In the genomic region with DNA sequence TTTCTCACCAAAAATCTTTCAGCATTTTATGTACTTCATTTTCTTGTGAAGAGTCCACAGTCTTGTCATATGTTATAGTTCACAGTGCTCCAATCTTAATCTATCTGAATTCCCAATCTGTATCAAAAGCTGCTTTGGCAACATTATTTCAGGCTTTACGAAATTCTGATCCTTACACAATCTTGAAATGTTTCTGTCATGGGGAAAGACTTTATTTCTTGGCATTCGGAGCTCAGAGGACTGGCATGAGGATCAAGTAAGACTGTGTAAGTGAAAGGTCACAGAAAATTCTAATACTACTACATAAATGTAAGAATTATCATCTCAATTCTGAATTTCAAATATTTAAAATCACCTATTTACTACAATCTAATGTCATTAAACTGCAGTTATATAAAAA, we compare ENCODE assay signal across 9 cellular contexts. TPM values are rescaled to one million over a fixed set of nuclear protein-coding genes. Genes with fewer than 3 reads are reported as not detected.
A peak's percentile ranks its signal among the peaks of the same experiment; 100 is the strongest.
DNase-seq lines count a peak whose midpoint lies in the region; ATAC-seq, FAIRE-seq and TF ChIP-seq lines count a peak whose summit lies in the region.
"Had no signal": no experiment of that assay in that cellular context is flagged by ENCODE, and none has a peak within 500 bp of the region (broad histone marks: within the 10 kb centered on the region; RNA-seq: fewer than 3 reads in every experiment).

No MANE protein-coding gene starts in this region.

- RAD21 ChIA-PET in HCT116 (lab: Charles Lee; ENCODE audit: low non-redundant PET in 1 of 2, low total read pairs in 2 of 2, uncharacterized antibody in 2 of 2, unreplicated experiment in 2 of 2) (no interaction called here), GM12878 (lab: Charles Lee; ENCODE audit: unreplicated experiment) (interaction anchor here (0.7 to 2.0 kb wide), 4 partner anchors 23 to 356 kb away, joined by 3 to 7 read pairs (median 5); partner anchors contain the start of gene MIGA1)

- FAIRE-seq in GM12878 (lab: Jason Lieb, UNC) = peak; percentile 7

- no peaks in the 10 kb centered on the region for H3K9me3 Mint-ChIP-seq in naive B cell

- TF ChIP-seq RAD21 in HCT116 (IDR thresholded peaks at IDR 0.05; ENCODE audit: low read depth) (no peak), GM12878 (IDR thresholded peaks at IDR 0.05; ENCODE audit: insufficient read depth, low read depth, low read length) (no peak)

- BruUV-seq in HCT116 (replicated peaks; lab: Mats Ljungman, UMichigan) (no TSS peak), GM12878 (replicated peaks; lab: Mats Ljungman, UMichigan) (no TSS peak)

- intact Hi-C loops in HCT116 (cut with micrococcal nuclease) = no loop called here
- intact Hi-C loops in GM12878 (cut with micrococcal nuclease; ENCODE audit: unreplicated experiment) = no loop called here
- intact Hi-C loops in body of pancreas (cut with DNase I) = no loop called here
- intact Hi-C loops in testis (cut with DNase I; ENCODE audit: low total_unique reads) = no loop called here
- intact Hi-C loops in posterior cingulate gyrus (cut with DNase I) = no loop called here

- peaks cover 25 to 50% (median 40%) of the 10 kb centered on the region in 3 donors for H3K4me1 Mint-ChIP-seq in naive B cell

- TF ChIP-seq CTCF in HCT116 (IDR thresholded peaks at IDR 0.05 in 2 of 3, conservative IDR thresholded peaks at IDR 0.05 in 1 of 3; ENCODE audit: borderline replicate concordance in 1 of 3, insufficient read depth in 1 of 3, low read depth in 2 of 3, low read length in 2 of 3) (no peak), GM12878 (IDR thresholded peaks at IDR 0.05 in 2 of 3, conservative IDR thresholded peaks at IDR 0.05 in 1 of 3; ENCODE audit: control insufficient read depth in 2 of 3, extremely low read depth in 1 of 3, insufficient read depth in 1 of 3, low read depth in 3 of 3, low read length in 3 of 3) (no peak), body of pancreas (IDR thresholded peaks at IDR 0.05) (no peak), testis (IDR thresholded peaks at IDR 0.05) (no peak), BE2C (IDR thresholded peaks at IDR 0.05; ENCODE audit: low read depth, low read length) (no peak)

- TF ChIP-seq POLR2A in HCT116 (IDR thresholded peaks at IDR 0.05; ENCODE audit: borderline replicate concordance, extremely low read depth, insufficient read depth, insufficient read length) (no peak), GM12878 (IDR thresholded peaks at IDR 0.05; ENCODE audit: low read depth, low read length) (no peak), body of pancreas (IDR thresholded peaks at IDR 0.05) (no peak), testis (IDR thresholded peaks at IDR 0.05) (no peak)

- no peaks in the 10 kb centered on the region for H4K20me1 ChIP-seq in HCT116 (ENCODE audit: insufficient read depth)
- 0 out of 2 replicates have a peak, but pooled peaks cover 3% of the 10 kb centered on the region for H4K20me1 ChIP-seq in GM12878 (ENCODE audit: control insufficient read depth, insufficient read depth)

- WGBS in GM12878 (ENCODE audit: insufficient coverage, insufficient replicate concordance, low lambda C conversion rate, missing lambda C conversion rate) = 79% methylated on average over 2 of the region's 2 CpGs
- 17 to 27% methylated on average over 2 of the region's 2 CpGs for WGBS in body of pancreas, 2 donors
- 40 to 44% methylated on average over 2 of the region's 2 CpGs for WGBS in testis, 2 donors

- POLR2A ChIA-PET in HCT116 (lab: Charles Lee) = interaction anchor here (0.6 kb wide), 1 partner anchor 53 kb away, joined by 3 read pairs; no protein-coding TSS in a partner anchor
- POLR2A ChIA-PET in GM12878 (lab: Charles Lee) = interaction anchor here (0.6 kb wide), 1 partner anchor 32 kb away, joined by 4 read pairs; no protein-coding TSS in a partner anchor

- no peaks in the 10 kb centered on the region for H3K9me2 ChIP-seq in HCT116 (ENCODE audit: insufficient read depth)

- H3K36me3 ChIP-seq in HCT116 (ENCODE audit: control insufficient read depth in 1 of 2, insufficient read depth in 2 of 2, low read length in 2 of 2) (no peaks in the 10 kb centered on the region), GM12878 (ENCODE audit: control insufficient read depth in 2 of 2, insufficient read depth in 2 of 2, low read length in 1 of 2) (no peaks in the 10 kb centered on the region), body of pancreas (replicated peaks in 1 of 2; ENCODE audit: insufficient read depth in 1 of 2, low read depth in 2 of 2) (no peaks in the 10 kb centered on the region), testis (ENCODE audit: low read depth, missing control alignments) (no peaks in the 10 kb centered on the region), BE2C (no peaks in the 10 kb centered on the region)

- peaks cover 0 to 8% (median 0%) of the 10 kb centered on the region in 3 donors for H3K27me3 Mint-ChIP-seq in naive B cell

- peaks cover 69% of the 10 kb centered on the region for H3K79me2 ChIP-seq in HCT116 (ENCODE audit: insufficient read depth, low read length)
- H3K79me2 ChIP-seq in GM12878 (ENCODE audit: control insufficient read depth, insufficient read depth, low read length) = peaks cover 65% of the 10 kb centered on the region

- H3K4me1 ChIP-seq in HCT116 (ENCODE audit: control insufficient read depth in 1 of 2, insufficient read depth in 2 of 2, low read length in 2 of 2) = peaks cover 6 to 23% of the 10 kb centered on the region in 2 experiments
- H3K4me1 ChIP-seq in GM12878 (ENCODE audit: control insufficient read depth, insufficient read depth, low read length) = peaks cover 8% of the 10 kb centered on the region; the same call in 1 of the 2 replicates
- H3K4me1 ChIP-seq in body of pancreas = peaks cover 31% of the 10 kb centered on the region
- H3K4me1 ChIP-seq in testis = peaks cover 6% of the 10 kb centered on the region
- no peaks in the 10 kb centered on the region for H3K4me1 ChIP-seq in BE2C

- SMC1A ChIA-PET in GM12878 (lab: Charles Lee; ENCODE audit: uncharacterized antibody, unreplicated experiment) = interaction anchor here (1.0 to 2.1 kb wide), 8 partner anchors 11 to 247 kb away, joined by 3 to 9 read pairs (median 4); partner anchors contain the start of genes DNAJB4 and MIGA1

- in situ Hi-C loops in GM12878 (cut with MboI) = loop anchor here (25.0 kb wide), 1 partner anchor 880 kb away; the partner anchor contains the start of gene IFI44

- CTCF ChIA-PET in HCT116 (lab: Charles Lee) (no interaction called here), GM12878 (lab: Yijun Ruan, JAX) (interaction anchor here (0.8 kb wide), 1 partner anchor 60 kb away, joined by 4 read pairs; no protein-coding TSS in a partner anchor)

- H3K4me3 Mint-ChIP-seq in naive B cell = peak overlapping the region in 6 of 8 donors; percentile 23 to 97 (median 92)

- no peak overlapping the region for H2AFZ ChIP-seq in HCT116 (ENCODE audit: low read depth, low read length, poor library complexity, severe bottlenecking)
- no peak overlapping the region for H2AFZ ChIP-seq in GM12878 (ENCODE audit: control insufficient read depth, low read depth, low read length)

- H3K9ac ChIP-seq in HCT116 (ENCODE audit: low read length) (no peak overlapping the region), GM12878 (ENCODE audit: control insufficient read depth, insufficient read depth, low read length) (no peak overlapping the region; the same call in 1 of the 2 replicates)

- DNase-seq in AG20443 (ENCODE audit: low spot score) (peak; percentile 54), HCT116 (ENCODE audit: low read depth, low spot score) (no peak), GM12878 (ENCODE audit: low read depth, low spot score) (no peak), naive B cell (no peak), body of pancreas (no peak), testis (no peak), posterior cingulate gyrus (no peak), BE2C (no peak)
- DNase-seq: stimulated activated CD4-positive, alpha-beta T cell treated with anti-CD3 and anti-CD28 coated beads, Interleukin-4, amount 100 ng/mL, for 4 hours had no signal

- H3K36me3 Mint-ChIP-seq in naive B cell = no peaks in the 10 kb centered on the region

- H3K4me3 ChIP-seq in HCT116 (replicated peaks in 1 of 2; ENCODE audit: low read depth in 1 of 2, low read length in 2 of 2) (no peak overlapping the region), GM12878 (peak overlapping the region; percentile 55; the same call in 1 of the 2 replicates), body of pancreas (no peak overlapping the region), testis (no peak overlapping the region), BE2C (ENCODE audit: low read depth, low read length) (no peak overlapping the region)

- no peaks in the 10 kb centered on the region for H3K9me3 ChIP-seq in HCT116 (ENCODE audit: control insufficient read depth in 1 of 2, insufficient read depth in 1 of 2, low read depth in 1 of 2, low read length in 2 of 2)
- H3K9me3 ChIP-seq in GM12878 (replicated peaks; ENCODE audit: control insufficient read depth, insufficient read depth, low read length) = no peaks in the 10 kb centered on the region
- no peaks in the 10 kb centered on the region for H3K9me3 ChIP-seq in body of pancreas
- H3K9me3 ChIP-seq in testis = no peaks in the 10 kb centered on the region
- no peaks in the 10 kb centered on the region for H3K9me3 ChIP-seq in BE2C

- H3K27me3 ChIP-seq in HCT116 (ENCODE audit: insufficient read depth, low read length) = no peaks in the 10 kb centered on the region
- no peaks in the 10 kb centered on the region for H3K27me3 ChIP-seq in GM12878 (replicated peaks in 1 of 2; ENCODE audit: control insufficient read depth in 2 of 2, insufficient read depth in 2 of 2, low read length in 1 of 2)
- no peaks in the 10 kb centered on the region for H3K27me3 ChIP-seq in body of pancreas
- no peaks in the 10 kb centered on the region for H3K27me3 ChIP-seq in testis
- H3K27me3 ChIP-seq in BE2C = no peaks in the 10 kb centered on the region

- TF ChIP-seq EP300 in GM12878 (IDR thresholded peaks at IDR 0.05; ENCODE audit: borderline replicate concordance in 1 of 2, control insufficient read depth in 1 of 2, low read depth in 2 of 2, low read length in 2 of 2) = no peak

- peak overlapping the region in 2 of 6 donors; percentile 59 to 90 for H3K27ac Mint-ChIP-seq in naive B cell

- peak overlapping the region; percentile 74; the same call in 1 of the 2 replicates for H3K4me2 ChIP-seq in HCT116 (ENCODE audit: low read length)
- peak overlapping the region; percentile 65 for H3K4me2 ChIP-seq in GM12878 (ENCODE audit: control insufficient read depth, insufficient read depth)

- no peak overlapping the region for H3K27ac ChIP-seq in HCT116 (ENCODE audit: low read depth, low read length)
- no peak overlapping the region; the same call in 1 of the 2 replicates for H3K27ac ChIP-seq in GM12878 (ENCODE audit: control insufficient read depth, insufficient read depth)
- H3K27ac ChIP-seq in body of pancreas = peak overlapping the region in 2 of 4 donors; percentile 13 to 16
- peak overlapping the region in 1 of 2 donors; percentile 86 for H3K27ac ChIP-seq in testis

- no peak for ATAC-seq in HCT116
- no peak for ATAC-seq in GM12878
- ATAC-seq in naive B cell (ENCODE audit: low read depth in 2 of 2) = no peak
- ATAC-seq in body of pancreas = no peak

RNA-seq across cellular contexts. Expression of gene USP33, which starts 2.0 kb away (rescaled TPM):
- 46.1 TPM for total RNA-seq in HCT116 (2021; ENCODE audit: unreplicated experiment)
- polyA plus RNA-seq in HCT116 (2012) = 12.4 and 15.2 TPM in 2 replicates
- 176 and 193 TPM in 2 replicates for total RNA-seq in GM12878 (2013; cell fraction: nucleolus; rRNA removed)
- total RNA-seq in GM12878 (2014; rRNA removed) = 39.2 and 48.0 TPM in 2 replicates
- 49.9 TPM in 2 replicates for total RNA-seq in GM12878 (2014; rRNA removed; fragmentation: Illumina TruSeq; extraction: Trizol)
- total RNA-seq in GM12878 (2021) = 27.7 and 31.7 TPM in 2 replicates
- 13.4 TPM for polyA plus RNA-seq in GM12878 (2011; ENCODE audit: low read depth)
- polyA plus RNA-seq in GM12878 (2011; rRNA removed) = 43.1 and 73.3 TPM in 2 replicates
- 14.2 and 15.2 TPM in 2 replicates for polyA plus RNA-seq in GM12878 (2011; cell fraction: cytosol; rRNA removed)
- 44.0 and 48.2 TPM in 2 replicates for polyA plus RNA-seq in GM12878 (2011; cell fraction: nucleus; rRNA removed)
- polyA plus RNA-seq in GM12878 (2012) = 18.7 and 22.0 TPM in 2 replicates
- polyA plus RNA-seq in GM12878 (2014; fragmentation: Illumina TruSeq; extraction: Trizol) = 32.8 and 35.7 TPM in 2 replicates
- polyA plus RNA-seq in GM12878 (2014; fragmentation: Nextera tagmentation; extraction: Ambion mirVana) = 10 to 100 TPM; 13.1 to 15.4 TPM
- 24.0 and 28.1 TPM in 2 replicates for polyA plus RNA-seq in GM12878 (2014; rRNA removed)
- 10 to 100 TPM; 28.7 to 32.8 TPM for polyA plus RNA-seq in GM12878 (2016; fragmentation: Nextera tagmentation; extraction: Ambion mirVana)
- polyA minus RNA-seq in GM12878 (2011; rRNA and poly(A)+ RNA removed) = 25.5 and 40.5 TPM in 2 replicates
- polyA minus RNA-seq in GM12878 (2011; cell fraction: cytosol; rRNA and poly(A)+ RNA removed) = 15.1 and 15.8 TPM in 2 replicates
- 35.2 and 48.1 TPM in 2 replicates for polyA minus RNA-seq in GM12878 (2011; cell fraction: nucleus; rRNA and poly(A)+ RNA removed)
- 10 to 100 TPM; 31.1 to 43.1 (median 37.6) TPM for polyA plus RNA-seq in naive B cell (ENCODE audit: low read depth in 6 of 6)
- total RNA-seq in body of pancreas = 10 to 100 TPM; 53.1 to 65.1 TPM
- 10 to 100 TPM; 66.1 to 75.2 TPM for total RNA-seq in testis
- 35.7 TPM for polyA plus RNA-seq in testis (ENCODE audit: insufficient read depth, low read depth, low replicate concordance)
- polyA plus RNA-seq in BE2C (2012; ENCODE audit: insufficient read depth, insufficient read length, low read depth) = 9.3 TPM

RNA-seq across cellular contexts. Expression of gene MIGA1, which starts 21.8 kb away (rescaled TPM):
- total RNA-seq in HCT116 (2021; ENCODE audit: unreplicated experiment) (9.6 TPM), GM12878 (2014; rRNA removed) (4.9 and 5.4 TPM in 2 replicates), GM12878 (2014; rRNA removed; fragmentation: Illumina TruSeq; extraction: Trizol) (6.4 and 7.2 TPM in 2 replicates), GM12878 (2021) (5.1 and 5.3 TPM in 2 replicates), body of pancreas (10 to 100 TPM in 1 of 2 donors, 1 to 10 TPM in 1; 6.6 to 10.4 TPM), testis (10 to 100 TPM; 11.2 to 11.3 TPM)
- polyA plus RNA-seq in HCT116 (2012) = 2.7 and 3.0 TPM in 2 replicates
- 35.0 and 36.5 TPM in 2 replicates for total RNA-seq in GM12878 (2013; cell fraction: nucleolus; rRNA removed)
- 3.5 TPM for polyA plus RNA-seq in GM12878 (2011; ENCODE audit: low read depth)
- polyA plus RNA-seq in GM12878 (2011; rRNA removed) (4.2 and 6.8 TPM in 2 replicates), GM12878 (2014; fragmentation: Illumina TruSeq; extraction: Trizol) (4.3 and 5.8 TPM in 2 replicates), GM12878 (2014; fragmentation: Nextera tagmentation; extraction: Ambion mirVana) (1 to 10 TPM; 1.3 to 1.7 TPM), GM12878 (2014; rRNA removed) (3.6 and 4.0 TPM in 2 replicates), GM12878 (2016; fragmentation: Nextera tagmentation; extraction: Ambion mirVana) (1 to 10 TPM; 4.2 to 5.0 TPM), naive B cell (ENCODE audit: low read depth in 6 of 6) (10 to 100 TPM in 5 of 6 donors, 1 to 10 TPM in 1; 7.4 to 15.3 (median 13.0) TPM), testis (ENCODE audit: insufficient read depth, low read depth, low replicate concordance) (11.1 TPM)
- polyA plus RNA-seq in GM12878 (2011; cell fraction: cytosol; rRNA removed) = 1.4 and 1.8 TPM in 2 replicates
- 2.5 and 2.9 TPM in 2 replicates for polyA plus RNA-seq in GM12878 (2011; cell fraction: nucleus; rRNA removed)
- 3.2 and 4.4 TPM in 2 replicates for polyA plus RNA-seq in GM12878 (2012)
- 7.3 and 8.1 TPM in 2 replicates for polyA minus RNA-seq in GM12878 (2011; rRNA and poly(A)+ RNA removed)
- polyA minus RNA-seq in GM12878 (2011; cell fraction: cytosol; rRNA and poly(A)+ RNA removed) = 1.8 and 2.1 TPM in 2 replicates
- polyA minus RNA-seq in GM12878 (2011; cell fraction: nucleus; rRNA and poly(A)+ RNA removed) = 7.0 and 11.2 TPM in 2 replicates
- 2.8 TPM for polyA plus RNA-seq in BE2C (2012; ENCODE audit: insufficient read depth, insufficient read length, low read depth)
